17 cellular contexts compared by ENCODE assay signal in genomic region chr4:173325007-173325736, GRCh38. TPM values are rescaled to one million over a fixed set of nuclear protein-coding genes. Genes with fewer than 3 reads are reported as not detected.
DNase-seq lines count a peak whose midpoint lies in the region; ATAC-seq, FAIRE-seq and TF ChIP-seq lines count a peak whose summit lies in the region.
"Had no signal": no experiment of that assay in that cellular context is flagged by ENCODE, and none has a peak within 500 bp of the region (broad histone marks: within the 10 kb centered on the region; RNA-seq: fewer than 3 reads in every experiment).

No MANE protein-coding gene starts in this region.

- ATAC-seq in central memory CD8-positive, alpha-beta T cell (replicated peaks; ENCODE audit: extremely low read depth, poor library complexity, severe bottlenecking): no peak
- ATAC-seq in GM18867 (IDR thresholded peaks at IDR 0.05; ENCODE audit: unreplicated experiment) (no peak), GM18858 (IDR thresholded peaks at IDR 0.05; ENCODE audit: unreplicated experiment) (no peak)
- ATAC-seq: PC-3, T-cell had no signal

- peak overlapping the region in 5 of 7 donors; percentile 30 to 71 (median 69) for H3K27ac Mint-ChIP-seq in CD14-positive monocyte
- H3K27ac Mint-ChIP-seq in central memory CD8-positive, alpha-beta T cell (ENCODE audit: low read depth): peak overlapping the region; percentile 4

- H3K9me3 ChIP-seq in vagina: no peaks in the 10 kb centered on the region

- H3K27me3 Mint-ChIP-seq in CD14-positive monocyte (ENCODE audit: low read depth in 3 of 3): no peaks in the 10 kb centered on the region
- H3K27me3 Mint-ChIP-seq in central memory CD8-positive, alpha-beta T cell: no peaks in the 10 kb centered on the region
- H3K27me3 Mint-ChIP-seq: T-cell had no signal

- no peak overlapping the region for H3K4me3 Mint-ChIP-seq in CD14-positive monocyte
- no peak overlapping the region for H3K4me3 Mint-ChIP-seq in central memory CD8-positive, alpha-beta T cell
- H3K4me3 Mint-ChIP-seq: T-cell had no signal

- peaks cover 39 to 65% of the 10 kb centered on the region in 2 donors for H3K36me3 Mint-ChIP-seq in CD14-positive monocyte
- peaks cover 16% of the 10 kb centered on the region for H3K36me3 Mint-ChIP-seq in central memory CD8-positive, alpha-beta T cell (ENCODE audit: insufficient read depth)

- H3K4me3 ChIP-seq in vagina: no peak overlapping the region

- FAIRE-seq in A204.1 (lab: Jason Lieb, UNC): peak; percentile 3

- peaks cover 13% of the 10 kb centered on the region for H3K4me1 Mint-ChIP-seq in CD14-positive monocyte
- no peaks in the 10 kb centered on the region for H3K4me1 Mint-ChIP-seq in central memory CD8-positive, alpha-beta T cell
- H3K4me1 Mint-ChIP-seq: T-cell had no signal

- no peak for TF ChIP-seq POLR2A in vagina (IDR thresholded peaks at IDR 0.05)

- no peaks in the 10 kb centered on the region for H3K9me3 Mint-ChIP-seq in CD14-positive monocyte
- no peaks in the 10 kb centered on the region for H3K9me3 Mint-ChIP-seq in central memory CD8-positive, alpha-beta T cell
- H3K9me3 Mint-ChIP-seq: T-cell had no signal

- H3K36me3 ChIP-seq in vagina: peaks cover 0 to 11% of the 10 kb centered on the region in 2 donors

- no peak for DNase-seq in CD14-positive monocyte (ENCODE audit: low spot score)
- peak; percentile 46 for DNase-seq in NCI-H748 treated with DMSO at 0.1 percent for 48 hours (lab: John Stamatoyannopoulos, UW)
- no peak for DNase-seq in central memory CD8-positive, alpha-beta T cell (ENCODE audit: low spot score in 2 of 2)
- DNase-seq in vagina (ENCODE audit: extremely low spot score in 2 of 2): no peak
- DNase-seq in DMS153 (lab: John Stamatoyannopoulos, UW): no peak
- DNase-seq: C1 segment of cervical spinal cord, DMS79, HCEC 1CT, MV-4-11, NCI-H1417 treated with DMSO at 0.1 percent for 48 hours, NCI-H2081, NCI-H524, PC-3, T-cell had no signal

- no peak for TF ChIP-seq CTCF in CD14-positive monocyte (IDR thresholded peaks at IDR 0.05)
- TF ChIP-seq CTCF in vagina (IDR thresholded peaks at IDR 0.05): no peak

- no peak overlapping the region for H3K27ac ChIP-seq in vagina

- intact Hi-C loops in CD14-positive monocyte (cut with micrococcal nuclease) (no loop called here), vagina (cut with DNase I) (no loop called here)

- H3K27me3 ChIP-seq in vagina: no peaks in the 10 kb centered on the region

- no peaks in the 10 kb centered on the region for H3K4me1 ChIP-seq in vagina

RNA-seq across cellular contexts. Expression of gene HMGB2, which starts 9.0 kb away (rescaled TPM):
- polyA plus RNA-seq in CD14-positive monocyte: 100 to 1,000 TPM; 248 to 299 TPM
- 56.7 TPM for total RNA-seq in vagina

RNA-seq across cellular contexts. Expression of gene SAP30, which starts 45.6 kb away (rescaled TPM):
- 10 to 100 TPM; 16.5 to 32.2 TPM for polyA plus RNA-seq in CD14-positive monocyte
- total RNA-seq in vagina: 13.0 TPM
